Comparison of ENCODE assay signal across 25 cellular contexts in the genomic region with DNA sequence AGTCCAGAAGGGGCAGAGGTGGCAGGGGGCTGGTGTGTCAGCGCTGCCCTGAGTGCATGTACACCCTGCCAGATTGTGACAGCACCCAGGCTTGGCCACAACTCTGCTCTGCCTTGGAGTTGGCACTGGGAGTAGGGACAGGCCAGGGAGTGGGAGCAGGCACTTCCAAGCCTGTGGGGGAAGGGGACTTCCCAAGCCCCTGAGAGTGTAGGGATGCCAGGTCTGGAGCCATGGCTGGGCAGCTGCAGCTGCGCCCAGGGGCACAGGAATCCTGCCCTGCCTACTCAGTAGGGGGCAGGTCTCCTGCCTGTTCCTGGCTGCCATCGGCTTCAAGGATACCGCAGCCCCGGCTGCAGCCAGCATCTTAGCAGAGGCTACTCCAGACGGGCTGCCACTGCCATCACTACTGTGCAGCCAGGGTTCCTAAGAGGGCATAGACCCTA.
DNase-seq lines count a peak whose midpoint lies in the region; ATAC-seq, FAIRE-seq and TF ChIP-seq lines count a peak whose summit lies in the region.
"Had no signal": no experiment of that assay in that cellular context is flagged by ENCODE, and none has a peak within 500 bp of the region (broad histone marks: within the 10 kb centered on the region; RNA-seq: fewer than 3 reads in every experiment).

No MANE protein-coding gene starts in this region.

- no peak overlapping the region for H3K4me2 ChIP-seq in A549

- no peak overlapping the region for H3K4me3 Mint-ChIP-seq in glutamatergic neuron (ENCODE audit: unreplicated experiment)
- H3K4me3 Mint-ChIP-seq in naive thymus-derived CD4-positive, alpha-beta T cell, result no peak overlapping the region
- H3K4me3 Mint-ChIP-seq: CD14-positive monocyte, naive B cell had no signal

- H3K36me3 Mint-ChIP-seq in glutamatergic neuron (ENCODE audit: unreplicated experiment), result no peaks in the 10 kb centered on the region
- no peaks in the 10 kb centered on the region for H3K36me3 Mint-ChIP-seq in naive thymus-derived CD4-positive, alpha-beta T cell
- H3K36me3 Mint-ChIP-seq: CD14-positive monocyte, naive B cell had no signal

- H3K4me3 ChIP-seq in A549, result no peak overlapping the region
- no peak overlapping the region for H3K4me3 ChIP-seq in naive thymus-derived CD4-positive, alpha-beta T cell (ENCODE audit: low read length)
- H3K4me3 ChIP-seq: lung had no signal

- WGBS in A549 (ENCODE audit: missing lambda C conversion rate), result 57% methylated on average over 5 of the region's 6 CpGs

- CTCF ChIA-PET in A549 (lab: Yijun Ruan, JAX), result no interaction called here
- CTCF ChIA-PET in naive thymus-derived CD4-positive, alpha-beta T cell (lab: Charles Lee), result no interaction called here

- intact Hi-C loops in naive thymus-derived CD4-positive, alpha-beta T cell (cut with micrococcal nuclease), result no loop called here

- H3K4me1 ChIP-seq in A549, result no peaks in the 10 kb centered on the region
- no peaks in the 10 kb centered on the region for H3K4me1 ChIP-seq in naive thymus-derived CD4-positive, alpha-beta T cell (ENCODE audit: control insufficient read depth in 2 of 2, insufficient read depth in 2 of 2, low read length in 2 of 2)

- no peak for TF ChIP-seq CTCF in A549 (IDR thresholded peaks at IDR 0.05)
- TF ChIP-seq CTCF in glutamatergic neuron (IDR thresholded peaks at IDR 0.05; ENCODE audit: partially characterized antibody, unreplicated experiment), result no peak

- no peak overlapping the region for H3K27ac ChIP-seq in A549
- no peak overlapping the region for H3K27ac ChIP-seq in naive thymus-derived CD4-positive, alpha-beta T cell (ENCODE audit: low read depth, low read length)

- H3K27me3 ChIP-seq in naive thymus-derived CD4-positive, alpha-beta T cell (ENCODE audit: control insufficient read depth in 2 of 2, insufficient read depth in 2 of 2, low read length in 2 of 2), result no peaks in the 10 kb centered on the region

- FAIRE-seq in A549 (lab: Jason Lieb, UNC) (no peak), H54 (lab: Jason Lieb, UNC) (no peak)
- FAIRE-seq: bronchial epithelial cell, frontal cortex, GM12892, small intestine had no signal

- peak; percentile 76 to 82 for ATAC-seq in A549
- ATAC-seq in naive thymus-derived CD4-positive, alpha-beta T cell, result peak; percentile 20

- no peaks in the 10 kb centered on the region for H3K4me1 Mint-ChIP-seq in glutamatergic neuron (ENCODE audit: low read depth, unreplicated experiment)
- H3K4me1 Mint-ChIP-seq in naive thymus-derived CD4-positive, alpha-beta T cell, result no peaks in the 10 kb centered on the region
- H3K4me1 Mint-ChIP-seq: CD14-positive monocyte, naive B cell had no signal

- TF ChIP-seq EP300 in A549 (IDR thresholded peaks at IDR 0.05), result no peak

- no peak for DNase-seq in A549 (ENCODE audit: low read depth in 1 of 2, low spot score in 1 of 2)
- peak; percentile 49 for DNase-seq in NCI-H69 (lab: John Stamatoyannopoulos, UW)
- DNase-seq in glutamatergic neuron, result peak; percentile 12
- no peak for DNase-seq in naive thymus-derived CD4-positive, alpha-beta T cell
- no peak for DNase-seq in H54 (ENCODE audit: insufficient read length, low spot score)
- no peak for DNase-seq in NCI-H226
- no peak for DNase-seq in activated CD4-positive, alpha-beta T cell treated with anti-CD3 and anti-CD28 coated beads for 48 hours
- DNase-seq in SW 1271 (lab: John Stamatoyannopoulos, UW), result no peak
- DNase-seq: activated CD8-positive, alpha-beta memory T cell treated with anti-CD3 and anti-CD28 coated beads, Interleukin-2, amount 50 U/mL, for 48 hours; activated gamma-delta T cell; erythroblast; Kasumi-1; naive B cell; NCI-H1092 treated with DMSO at 0.1 percent for 48 hours; NCI-H2029 treated with DMSO at 0.1 percent for 48 hours; NCI-H510A treated with DMSO at 0.1 percent for 48 hours; SHP77; small intestine; stimulated activated CD4-positive, alpha-beta T cell treated with anti-CD3 and anti-CD28 coated beads, Interleukin-4, amount 100 ng/mL, for 4 hours; substantia nigra had no signal

- H3K9me3 Mint-ChIP-seq in glutamatergic neuron (ENCODE audit: unreplicated experiment), result no peaks in the 10 kb centered on the region
- H3K9me3 Mint-ChIP-seq in naive thymus-derived CD4-positive, alpha-beta T cell, result no peaks in the 10 kb centered on the region
- H3K9me3 Mint-ChIP-seq: naive B cell had no signal

- TF ChIP-seq RAD21 in A549 (conservative IDR thresholded peaks at IDR 0.05 in 1 of 2, IDR thresholded peaks at IDR 0.05 in 1 of 2), result no peak

- TF ChIP-seq POLR2A in A549 (IDR thresholded peaks at IDR 0.05; ENCODE audit: low read length) (no peak), H54 (IDR thresholded peaks at IDR 0.05; ENCODE audit: low read depth, low read length) (no peak)

- H3K9me3 ChIP-seq in A549, result no peaks in the 10 kb centered on the region
- H3K9me3 ChIP-seq in naive thymus-derived CD4-positive, alpha-beta T cell (ENCODE audit: control insufficient read depth in 2 of 3, low read length in 3 of 3), result no peaks in the 10 kb centered on the region

- no peaks in the 10 kb centered on the region for H3K27me3 Mint-ChIP-seq in glutamatergic neuron (ENCODE audit: unreplicated experiment)
- H3K27me3 Mint-ChIP-seq in naive thymus-derived CD4-positive, alpha-beta T cell, result no peaks in the 10 kb centered on the region
- H3K27me3 Mint-ChIP-seq: naive B cell had no signal

- H3K27ac Mint-ChIP-seq in glutamatergic neuron (ENCODE audit: unreplicated experiment), result no peak overlapping the region
- no peak overlapping the region for H3K27ac Mint-ChIP-seq in naive thymus-derived CD4-positive, alpha-beta T cell
- H3K27ac Mint-ChIP-seq: CD14-positive monocyte, naive B cell had no signal

- POLR2A ChIA-PET in A549 (lab: Yijun Ruan, JAX), result no interaction called here
- POLR2A ChIA-PET in naive thymus-derived CD4-positive, alpha-beta T cell (lab: Charles Lee), result no interaction called here

- H3K36me3 ChIP-seq in naive thymus-derived CD4-positive, alpha-beta T cell (ENCODE audit: control insufficient read depth in 2 of 3, insufficient read depth in 3 of 3, low read length in 3 of 3), result no peaks in the 10 kb centered on the region

TF ChIP-seq in A549, 52 proteins besides CTCF, POLR2A, EP300 and RAD21:
- TF ChIP-seq, protein P1, sequence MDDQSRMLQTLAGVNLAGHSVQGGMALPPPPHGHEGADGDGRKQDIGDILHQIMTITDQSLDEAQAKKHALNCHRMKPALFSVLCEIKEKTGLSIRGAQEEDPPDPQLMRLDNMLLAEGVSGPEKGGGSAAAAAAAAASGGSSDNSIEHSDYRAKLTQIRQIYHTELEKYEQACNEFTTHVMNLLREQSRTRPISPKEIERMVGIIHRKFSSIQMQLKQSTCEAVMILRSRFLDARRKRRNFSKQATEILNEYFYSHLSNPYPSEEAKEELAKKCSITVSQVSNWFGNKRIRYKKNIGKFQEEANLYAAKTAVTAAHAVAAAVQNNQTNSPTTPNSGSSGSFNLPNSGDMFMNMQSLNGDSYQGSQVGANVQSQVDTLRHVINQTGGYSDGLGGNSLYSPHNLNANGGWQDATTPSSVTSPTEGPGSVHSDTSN (IDR thresholded peaks at IDR 0.05), result no peak
- TF ChIP-seq HOXA7 (CRISPR knock-in tag; IDR thresholded peaks at IDR 0.05) (no peak), HOXB5 (CRISPR knock-in tag; IDR thresholded peaks at IDR 0.05) (no peak), CBX2 (IDR thresholded peaks at IDR 0.05; ENCODE audit: borderline replicate concordance, low read depth) (no peak), HDAC2 (IDR thresholded peaks at IDR 0.05) (no peak), MYC (IDR thresholded peaks at IDR 0.05; ENCODE audit: borderline replicate concordance, low read length) (no peak), MAZ (IDR thresholded peaks at IDR 0.05; ENCODE audit: borderline replicate concordance, low read depth, low read length) (no peak), KDM1A (IDR thresholded peaks at IDR 0.05; ENCODE audit: low read depth) (no peak), BHLHE40 (IDR thresholded peaks at IDR 0.05; ENCODE audit: low read depth, low read length) (no peak), NPAS2 (CRISPR knock-in tag; IDR thresholded peaks at IDR 0.05; ENCODE audit: borderline replicate concordance) (no peak), ESRRA (IDR thresholded peaks at IDR 0.05; ENCODE audit: borderline replicate concordance, low read length) (no peak), RNF2 (IDR thresholded peaks at IDR 0.05; ENCODE audit: borderline replicate concordance, low read depth) (no peak), FOSL2 (IDR thresholded peaks at IDR 0.05) (no peak), FOSL2 (CRISPR knock-in tag; IDR thresholded peaks at IDR 0.05) (no peak), ATOH8 (CRISPR knock-in tag; IDR thresholded peaks at IDR 0.05; ENCODE audit: low read depth) (no peak), HOXB13 (CRISPR knock-in tag; IDR thresholded peaks at IDR 0.05; ENCODE audit: low read depth) (no peak), SREBF2 (IDR thresholded peaks at IDR 0.05) (no peak)
- TF ChIP-seq, protein P2, sequence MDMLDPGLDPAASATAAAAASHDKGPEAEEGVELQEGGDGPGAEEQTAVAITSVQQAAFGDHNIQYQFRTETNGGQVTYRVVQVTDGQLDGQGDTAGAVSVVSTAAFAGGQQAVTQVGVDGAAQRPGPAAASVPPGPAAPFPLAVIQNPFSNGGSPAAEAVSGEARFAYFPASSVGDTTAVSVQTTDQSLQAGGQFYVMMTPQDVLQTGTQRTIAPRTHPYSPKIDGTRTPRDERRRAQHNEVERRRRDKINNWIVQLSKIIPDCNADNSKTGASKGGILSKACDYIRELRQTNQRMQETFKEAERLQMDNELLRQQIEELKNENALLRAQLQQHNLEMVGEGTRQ (IDR thresholded peaks at IDR 0.05), result no peak
- TF ChIP-seq, protein P3, sequence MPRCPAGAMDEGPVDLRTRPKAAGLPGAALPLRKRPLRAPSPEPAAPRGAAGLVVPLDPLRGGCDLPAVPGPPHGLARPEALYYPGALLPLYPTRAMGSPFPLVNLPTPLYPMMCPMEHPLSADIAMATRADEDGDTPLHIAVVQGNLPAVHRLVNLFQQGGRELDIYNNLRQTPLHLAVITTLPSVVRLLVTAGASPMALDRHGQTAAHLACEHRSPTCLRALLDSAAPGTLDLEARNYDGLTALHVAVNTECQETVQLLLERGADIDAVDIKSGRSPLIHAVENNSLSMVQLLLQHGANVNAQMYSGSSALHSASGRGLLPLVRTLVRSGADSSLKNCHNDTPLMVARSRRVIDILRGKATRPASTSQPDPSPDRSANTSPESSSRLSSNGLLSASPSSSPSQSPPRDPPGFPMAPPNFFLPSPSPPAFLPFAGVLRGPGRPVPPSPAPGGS (IDR thresholded peaks at IDR 0.05), result no peak
TF ChIP-seq in A549: peak in this region for 0.

Comparison
In these comparisons a context has a peak if more than half of its experiments do, and no peak if none do; other contexts are left out.
1. DNase-seq: peak in NCI-H69 (single experiment) and glutamatergic neuron (single experiment); none in A549 (0 of 2), naive thymus-derived CD4-positive, alpha-beta T cell (0 of 9), H54 (single experiment), NCI-H226 (single experiment), activated CD4-positive, alpha-beta T cell treated with anti-CD3 and anti-CD28 coated beads for 48 hours (single experiment) and SW 1271 (0 of 2).